ENCODE assay signal across 1 cellular context in the genomic region with DNA sequence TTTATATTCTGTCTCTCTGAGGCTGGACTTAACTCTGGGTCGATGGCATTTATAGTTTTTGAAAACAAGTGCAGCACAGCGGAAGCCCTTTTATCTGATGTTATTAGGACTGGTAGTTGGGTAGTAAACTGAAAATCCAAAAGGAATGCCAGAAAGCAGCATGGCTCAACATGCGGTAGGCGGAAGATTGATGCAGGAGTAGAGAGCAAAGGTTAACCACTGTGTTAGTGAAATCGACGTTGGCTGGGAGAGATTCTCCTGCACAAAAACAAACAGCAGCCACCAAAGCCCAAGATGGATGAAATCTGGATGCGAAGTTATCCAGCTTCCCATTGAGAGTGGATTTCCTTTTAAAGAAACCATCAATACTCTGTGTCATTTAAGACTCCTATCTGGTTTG.
TF ChIP-seq lines count a peak whose summit lies in the region.

No MANE protein-coding gene starts in this region.

TF ChIP-seq in HepG2, 621 proteins besides CTCF, POLR2A, EP300 and RAD21 (continued from another document):
- TF ChIP-seq PHF21A (CRISPR knock-in tag; IDR thresholded peaks at IDR 0.05) (peak; percentile 24; the same call in 1 of the 2 replicates), SAP130 (CRISPR knock-in tag; IDR thresholded peaks at IDR 0.05; ENCODE audit: low read depth) (0 out of 2 replicates have a peak, but pooled peaks have one; percentile 23), TERF1 (CRISPR knock-in tag; IDR thresholded peaks at IDR 0.05) (no peak), ZNF264 (CRISPR knock-in tag; IDR thresholded peaks at IDR 0.05) (0 out of 2 replicates have a peak, but pooled peaks have one; percentile 33), MXI1 (IDR thresholded peaks at IDR 0.05; ENCODE audit: borderline replicate concordance, low read depth, low read length) (0 out of 3 replicates have a peak, but pooled peaks have one; percentile 13), PAXIP1 (CRISPR knock-in tag; conservative IDR thresholded peaks at IDR 0.05) (peak; percentile 61; the same call in 1 of the 2 replicates), ELF1 (CRISPR knock-in tag; IDR thresholded peaks at IDR 0.05) (no peak), ZNF3 (CRISPR knock-in tag; IDR thresholded peaks at IDR 0.05) (peak; percentile 92), ZNF292 (CRISPR knock-in tag; IDR thresholded peaks at IDR 0.05; ENCODE audit: borderline replicate concordance, low read depth) (peak; percentile 35; the same call in 1 of the 2 replicates), GATAD2A (CRISPR knock-in tag; IDR thresholded peaks at IDR 0.05) (0 out of 2 replicates have a peak, but pooled peaks have one; percentile 11), ZNF709 (CRISPR knock-in tag; IDR thresholded peaks at IDR 0.05) (no peak), ZNF562 (CRISPR knock-in tag; IDR thresholded peaks at IDR 0.05; ENCODE audit: borderline replicate concordance) (no peak), SSRP1 (CRISPR knock-in tag; IDR thresholded peaks at IDR 0.05) (no peak), TOE1 (CRISPR knock-in tag; IDR thresholded peaks at IDR 0.05) (no peak), ETV6 (CRISPR knock-in tag; conservative IDR thresholded peaks at IDR 0.05) (no peak), RFX3 (CRISPR knock-in tag; IDR thresholded peaks at IDR 0.05) (no peak), ZNF839 (CRISPR knock-in tag; IDR thresholded peaks at IDR 0.05; ENCODE audit: borderline replicate concordance) (no peak), HNF4A (CRISPR knock-in tag; IDR thresholded peaks at IDR 0.05) (peak; percentile 75), ZNF441 (CRISPR knock-in tag; IDR thresholded peaks at IDR 0.05; ENCODE audit: borderline replicate concordance) (0 out of 2 replicates have a peak, but pooled peaks have one; percentile 55), ZNF230 (CRISPR knock-in tag; IDR thresholded peaks at IDR 0.05) (no peak), CAMTA2 (CRISPR knock-in tag; IDR thresholded peaks at IDR 0.05; ENCODE audit: borderline replicate concordance) (no peak), MIXL1 (CRISPR knock-in tag; IDR thresholded peaks at IDR 0.05) (0 out of 2 replicates have a peak, but pooled peaks have one; percentile 22), ZNF607 (CRISPR knock-in tag; IDR thresholded peaks at IDR 0.05; ENCODE audit: borderline replicate concordance) (no peak), NFIC (IDR thresholded peaks at IDR 0.05; ENCODE audit: low read length) (0 out of 2 replicates have a peak, but pooled peaks have one; percentile 26), RXRB (CRISPR knock-in tag; IDR thresholded peaks at IDR 0.05; ENCODE audit: borderline replicate concordance) (peak; percentile 33; the same call in 1 of the 2 replicates), FOXA3 (CRISPR knock-in tag; IDR thresholded peaks at IDR 0.05) (peak; percentile 22; the same call in 1 of the 2 replicates), ELF3 (CRISPR knock-in tag; IDR thresholded peaks at IDR 0.05) (0 out of 2 replicates have a peak, but pooled peaks have one; percentile 29), NR3C1 (CRISPR knock-in tag; IDR thresholded peaks at IDR 0.05) (no peak), HDAC2 (CRISPR knock-in tag; IDR thresholded peaks at IDR 0.05) (0 out of 2 replicates have a peak, but pooled peaks have one; percentile 11), THAP11 (CRISPR knock-in tag; IDR thresholded peaks at IDR 0.05) (no peak), ARID5B (CRISPR knock-in tag; IDR thresholded peaks at IDR 0.05) (peak; percentile 58), KLF9 (CRISPR knock-in tag; IDR thresholded peaks at IDR 0.05; ENCODE audit: low read depth) (no peak), ZNF564 (CRISPR knock-in tag; IDR thresholded peaks at IDR 0.05) (no peak), YEATS4 (CRISPR knock-in tag; IDR thresholded peaks at IDR 0.05; ENCODE audit: borderline replicate concordance) (0 out of 2 replicates have a peak, but pooled peaks have one; percentile 25), KDM2A (CRISPR knock-in tag; IDR thresholded peaks at IDR 0.05; ENCODE audit: borderline replicate concordance, low read depth) (no peak), ZNF446 (CRISPR knock-in tag; IDR thresholded peaks at IDR 0.05) (no peak), MAX (IDR thresholded peaks at IDR 0.05) (peak; percentile 52), NFE2L1 (CRISPR knock-in tag; IDR thresholded peaks at IDR 0.05; ENCODE audit: borderline replicate concordance) (no peak)
- TF ChIP-seq, protein P1, sequence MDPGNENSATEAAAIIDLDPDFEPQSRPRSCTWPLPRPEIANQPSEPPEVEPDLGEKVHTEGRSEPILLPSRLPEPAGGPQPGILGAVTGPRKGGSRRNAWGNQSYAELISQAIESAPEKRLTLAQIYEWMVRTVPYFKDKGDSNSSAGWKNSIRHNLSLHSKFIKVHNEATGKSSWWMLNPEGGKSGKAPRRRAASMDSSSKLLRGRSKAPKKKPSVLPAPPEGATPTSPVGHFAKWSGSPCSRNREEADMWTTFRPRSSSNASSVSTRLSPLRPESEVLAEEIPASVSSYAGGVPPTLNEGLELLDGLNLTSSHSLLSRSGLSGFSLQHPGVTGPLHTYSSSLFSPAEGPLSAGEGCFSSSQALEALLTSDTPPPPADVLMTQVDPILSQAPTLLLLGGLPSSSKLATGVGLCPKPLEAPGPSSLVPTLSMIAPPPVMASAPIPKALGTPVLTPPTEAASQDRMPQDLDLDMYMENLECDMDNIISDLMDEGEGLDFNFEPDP (CRISPR knock-in tag; conservative IDR thresholded peaks at IDR 0.05), result no peak
- TF ChIP-seq, protein P2, sequence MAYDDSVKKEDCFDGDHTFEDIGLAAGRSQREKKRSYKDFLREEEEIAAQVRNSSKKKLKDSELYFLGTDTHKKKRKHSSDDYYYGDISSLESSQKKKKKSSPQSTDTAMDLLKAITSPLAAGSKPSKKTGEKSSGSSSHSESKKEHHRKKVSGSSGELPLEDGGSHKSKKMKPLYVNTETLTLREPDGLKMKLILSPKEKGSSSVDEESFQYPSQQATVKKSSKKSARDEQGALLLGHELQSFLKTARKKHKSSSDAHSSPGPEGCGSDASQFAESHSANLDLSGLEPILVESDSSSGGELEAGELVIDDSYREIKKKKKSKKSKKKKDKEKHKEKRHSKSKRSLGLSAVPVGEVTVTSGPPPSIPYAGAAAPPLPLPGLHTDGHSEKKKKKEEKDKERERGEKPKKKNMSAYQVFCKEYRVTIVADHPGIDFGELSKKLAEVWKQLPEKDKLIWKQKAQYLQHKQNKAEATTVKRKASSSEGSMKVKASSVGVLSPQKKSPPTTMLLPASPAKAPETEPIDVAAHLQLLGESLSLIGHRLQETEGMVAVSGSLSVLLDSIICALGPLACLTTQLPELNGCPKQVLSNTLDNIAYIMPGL (CRISPR knock-in tag; IDR thresholded peaks at IDR 0.05; ENCODE audit: borderline replicate concordance in 1 of 2, low read depth in 1 of 2), result no peak
